Comparison of ENCODE assay signal across 28 cellular contexts in genomic region chr18:37588289-37588688, GRCh38. TPM values are rescaled to one million over a fixed set of nuclear protein-coding genes. Genes with fewer than 3 reads are reported as not detected.
"Had no signal": no experiment of that assay in that cellular context is flagged by ENCODE, and none has a peak within 500 bp of the region (broad histone marks: within the 10 kb centered on the region; RNA-seq: fewer than 3 reads in every experiment).

No MANE protein-coding gene starts in this region.

- DNase-seq: activated CD4-positive, alpha-beta T cell treated with anti-CD3 and anti-CD28 coated beads for 36 hours; activated CD4-positive, alpha-beta T cell treated with anti-CD3 and anti-CD28 coated beads, Interleukin-2, amount 50 U/mL, for 1 hour; activated CD8-positive, alpha-beta T cell treated with anti-CD3 and anti-CD28 coated beads for 36 hours; activated effector memory CD4-positive, alpha-beta T cell treated with Interleukin-2 at 50 U/mL for 16 hours; activated naive CD4-positive, alpha-beta T cell; activated T-cell treated with anti-CD3 and anti-CD28 coated beads, Interleukin-2, amount 50 U/mL, for 24 hours; aorta; caudate nucleus; Karpas-422; MM.1S; NCI-H1105; NCI-H1436; NCI-H1694 treated with DMSO at 0.1 percent for 48 hours; NCI-H2081; NCI-H510A treated with DMSO at 0.1 percent for 48 hours; NCI-H774; NK-92 treated with Interleukin-12 subunit alpha and Interleukin-12 subunit beta, amount 100 ng/mL, for 24 hours; OCI-M1; RPMI8226; T-cell; T-helper 2 cell; T1000 had no signal

- H3K4me1 ChIP-seq: breast epithelium had no signal

- H3K4me3 Mint-ChIP-seq: activated CD4-positive, alpha-beta T cell treated with anti-CD3 and anti-CD28 coated beads for 36 hours; activated CD8-positive, alpha-beta T cell treated with anti-CD3 and anti-CD28 coated beads for 36 hours; activated naive CD4-positive, alpha-beta T cell treated with anti-CD3 and anti-CD28 coated beads, Interleukin-2, amount 50 U/mL, for 24 hours; activated T-cell treated with anti-CD3 and anti-CD28 coated beads, Interleukin-2, amount 50 U/mL, for 24 hours; activated T-helper 1 cell treated with anti-CD3 and anti-CD28 coated beads, Interleukin-12 subunit alpha, Interleukin-12 subunit beta, Interleukin-2, Interleukin-4 antibody, amounts not matched to agents 30 ng/mL and 10 ng/mL and 1 ng/mL, durations not matched to agents 14 hours and 24 hours and 36 hours; T-cell had no signal

- H3K36me3 Mint-ChIP-seq: activated naive CD4-positive, alpha-beta T cell treated with anti-CD3 and anti-CD28 coated beads, Interleukin-2, amount 50 U/mL, for 24 hours; T-cell had no signal

- H3K27me3 Mint-ChIP-seq: activated naive CD4-positive, alpha-beta T cell treated with anti-CD3 and anti-CD28 coated beads, Interleukin-2, amount 50 U/mL, for 24 hours had no signal

- H3K4me1 Mint-ChIP-seq: activated CD4-positive, alpha-beta T cell treated with anti-CD3 and anti-CD28 coated beads for 36 hours; activated naive CD4-positive, alpha-beta T cell treated with anti-CD3 and anti-CD28 coated beads, Interleukin-2, amount 50 U/mL, for 24 hours; T-cell had no signal

- H3K9me3 Mint-ChIP-seq: activated CD8-positive, alpha-beta T cell treated with anti-CD3 and anti-CD28 coated beads for 36 hours; activated T-helper 1 cell treated with anti-CD3 and anti-CD28 coated beads, Interleukin-12 subunit alpha, Interleukin-12 subunit beta, Interleukin-2, Interleukin-4 antibody, amounts not matched to agents 30 ng/mL and 10 ng/mL and 1 ng/mL, durations not matched to agents 14 hours and 24 hours and 36 hours had no signal

- H3K27ac ChIP-seq: breast epithelium, SK-N-MC had no signal

- H3K27me3 ChIP-seq: breast epithelium had no signal

- H3K4me3 ChIP-seq: breast epithelium, SK-N-MC had no signal

- ATAC-seq: activated CD4-positive, alpha-beta T cell treated with anti-CD3 and anti-CD28 coated beads for 36 hours; activated CD8-positive, alpha-beta T cell treated with anti-CD3 and anti-CD28 coated beads for 36 hours; Panc1; Right ventricle myocardium inferior; T-cell had no signal

- H3K36me3 ChIP-seq: breast epithelium had no signal

- H3K27ac Mint-ChIP-seq: activated CD4-positive, alpha-beta T cell treated with anti-CD3 and anti-CD28 coated beads for 36 hours; activated CD8-positive, alpha-beta T cell treated with anti-CD3 and anti-CD28 coated beads for 36 hours; activated naive CD4-positive, alpha-beta T cell treated with anti-CD3 and anti-CD28 coated beads, Interleukin-2, amount 50 U/mL, for 24 hours; activated T-cell treated with anti-CD3 and anti-CD28 coated beads, Interleukin-2, amount 50 U/mL, for 24 hours; activated T-helper 1 cell treated with anti-CD3 and anti-CD28 coated beads, Interleukin-12 subunit alpha, Interleukin-12 subunit beta, Interleukin-2, Interleukin-4 antibody, amounts not matched to agents 30 ng/mL and 10 ng/mL and 1 ng/mL, durations not matched to agents 14 hours and 24 hours and 36 hours; T-cell had no signal

RNA-seq across cellular contexts. Expression of gene CELF4, which starts 22.7 kb away (rescaled TPM):
- total RNA-seq: activated CD4-positive, alpha-beta T cell treated with anti-CD3 and anti-CD28 coated beads for 36 hours; activated CD8-positive, alpha-beta T cell treated with anti-CD3 and anti-CD28 coated beads for 36 hours; activated T-helper 1 cell treated with anti-CD3 and anti-CD28 coated beads, Interleukin-12 subunit alpha, Interleukin-12 subunit beta, Interleukin-2, Interleukin-4 antibody, amounts not matched to agents 30 ng/mL and 10 ng/mL and 1 ng/mL, durations not matched to agents 14 hours and 24 hours and 36 hours; aorta; Right ventricle myocardium inferior; T-cell had no signal
